19 cellular contexts compared by ENCODE assay signal in the genomic region with DNA sequence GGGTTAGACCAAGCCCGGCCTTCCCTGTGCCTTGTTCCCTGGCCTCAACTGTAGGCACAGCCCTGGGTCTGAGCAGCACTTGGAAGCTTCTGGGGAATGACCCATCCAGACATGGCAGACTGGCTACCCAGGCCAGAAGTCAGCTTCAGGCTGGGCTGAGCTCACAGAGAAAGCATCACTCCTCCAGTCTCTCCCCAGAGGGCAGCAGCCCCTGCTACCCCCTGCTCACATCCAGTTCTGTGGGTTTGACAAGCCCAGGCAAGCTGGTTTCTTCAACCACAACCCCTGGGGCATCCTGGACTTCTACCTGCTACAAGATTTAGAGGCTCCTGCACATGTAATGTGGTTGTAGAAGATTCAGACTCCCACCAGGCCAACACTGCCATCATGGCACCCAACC. TPM values are rescaled to one million over a fixed set of nuclear protein-coding genes. Genes with fewer than 3 reads are reported as not detected.
DNase-seq lines count a peak whose midpoint lies in the region; ATAC-seq and TF ChIP-seq lines count a peak whose summit lies in the region.
"Had no signal": no experiment of that assay in that cellular context is flagged by ENCODE, and none has a peak within 500 bp of the region (broad histone marks: within the 10 kb centered on the region; RNA-seq: fewer than 3 reads in every experiment).

No MANE protein-coding gene starts in this region.

- peaks cover 22% of the 10 kb centered on the region for H3K79me2 ChIP-seq in parathyroid adenoma

- peak; percentile 38 for DNase-seq in GM12865 (ENCODE audit: low read depth)
- DNase-seq in RWPE2 (ENCODE audit: low spot score), result no peak
- DNase-seq in NCI-H2171 (lab: John Stamatoyannopoulos, UW), result no peak
- no peak for DNase-seq in left ventricle myocardium superior
- no peak for DNase-seq in stimulated activated CD8-positive, alpha-beta memory T cell treated with anti-CD3 and anti-CD28 coated beads, Interleukin-4, amount 100 ng/mL, for 48 hours
- DNase-seq: DMS53, GOT3, NCI-H1048, NCI-H1436 treated with DMSO at 0.1 percent for 48 hours, NCI-H2029 treated with DMSO at 0.1 percent for 48 hours, NCI-H774, PC-9 had no signal

- TF ChIP-seq CTCF in GM12865 (IDR thresholded peaks at IDR 0.05; ENCODE audit: insufficient read depth, low read depth, low read length, missing control alignments) (no peak), RWPE2 (IDR thresholded peaks at IDR 0.05; ENCODE audit: poor library complexity, severe bottlenecking) (no peak), parathyroid adenoma (IDR thresholded peaks at IDR 0.05) (no peak)

- H3K4me1 ChIP-seq in BLaER1 (peaks cover 49% of the 10 kb centered on the region), RWPE2 (ENCODE audit: insufficient read depth, poor library complexity, severe bottlenecking) (no peaks in the 10 kb centered on the region), parathyroid adenoma (peaks cover 26% of the 10 kb centered on the region)

- 0 out of 2 replicates have a peak, but pooled peaks cover 4% of the 10 kb centered on the region for H4K20me1 ChIP-seq in BLaER1

- peak; percentile 40; the same call in 2 of the 3 replicates for ATAC-seq in RWPE2 (ENCODE audit: low read depth)
- ATAC-seq in left ventricle myocardium superior, result no peak
- ATAC-seq: K562, Right ventricle myocardium inferior had no signal

- H3K36me3 ChIP-seq in BLaER1 (no peaks in the 10 kb centered on the region), RWPE2 (ENCODE audit: low read depth) (no peaks in the 10 kb centered on the region), parathyroid adenoma (ENCODE audit: control insufficient read depth, insufficient read depth, low read length) (no peaks in the 10 kb centered on the region)

- intact Hi-C loops in left ventricle myocardium superior (cut with micrococcal nuclease), result no loop called here

- H3K4me2 ChIP-seq in BLaER1 (peak overlapping the region; percentile 87), parathyroid adenoma (ENCODE audit: low read length) (no peak overlapping the region)
- H3K4me2 ChIP-seq: PC-9 had no signal

- no peak overlapping the region for H2AFZ ChIP-seq in parathyroid adenoma
- H2AFZ ChIP-seq: PC-9 had no signal

- H3K9ac ChIP-seq in BLaER1 (no peak overlapping the region), parathyroid adenoma (no peak overlapping the region)

- no peaks in the 10 kb centered on the region for H3K9me3 ChIP-seq in BLaER1
- H3K9me3 ChIP-seq in RWPE2 (ENCODE audit: severe bottlenecking), result no peaks in the 10 kb centered on the region
- H3K9me3 ChIP-seq in parathyroid adenoma (ENCODE audit: control insufficient read depth, low read length), result no peaks in the 10 kb centered on the region

- no peak overlapping the region for H3K4me3 ChIP-seq in BLaER1
- H3K4me3 ChIP-seq in GM12865 (ENCODE audit: low read depth, low read length), result no peak overlapping the region
- no peak overlapping the region for H3K4me3 ChIP-seq in RWPE2 (ENCODE audit: severe bottlenecking)
- H3K4me3 ChIP-seq in parathyroid adenoma (ENCODE audit: low read depth, low read length), result no peak overlapping the region
- H3K4me3 ChIP-seq: K562, PC-9 had no signal

- H3K27ac ChIP-seq in BLaER1, result no peak overlapping the region
- no peak overlapping the region for H3K27ac ChIP-seq in RWPE2 (ENCODE audit: poor library complexity, severe bottlenecking)
- H3K27ac ChIP-seq in parathyroid adenoma, result peak overlapping the region; percentile 51
- H3K27ac ChIP-seq: PC-9 had no signal

- H3K27me3 ChIP-seq in BLaER1 (no peaks in the 10 kb centered on the region), RWPE2 (ENCODE audit: insufficient read depth, poor library complexity, severe bottlenecking) (no peaks in the 10 kb centered on the region), parathyroid adenoma (ENCODE audit: control insufficient read depth, insufficient read depth, low read length) (no peaks in the 10 kb centered on the region)

RNA-seq across cellular contexts. Expression of gene C10orf71, which starts 9.0 kb away (rescaled TPM):
- 126 TPM for total RNA-seq in left ventricle myocardium superior
- total RNA-seq: A673; CD4-positive, alpha-beta T cell; NCI-H460; PC-9 had no signal
